10 cellular contexts compared by ENCODE assay signal in genomic region chr17:6753565-6753964, GRCh38. TPM values are rescaled to one million over a fixed set of nuclear protein-coding genes. Genes with fewer than 3 reads are reported as not detected.
DNase-seq lines count a peak whose midpoint lies in the region; ATAC-seq and TF ChIP-seq lines count a peak whose summit lies in the region.
"Had no signal": no experiment of that assay in that cellular context is flagged by ENCODE, and none has a peak within 500 bp of the region (broad histone marks: within the 10 kb centered on the region; RNA-seq: fewer than 3 reads in every experiment).

No MANE protein-coding gene starts in this region.

- H3K27me3 Mint-ChIP-seq in chondrocyte (ENCODE audit: low read depth) (no peaks in the 10 kb centered on the region), naive B cell (no peaks in the 10 kb centered on the region)

- H3K36me3 Mint-ChIP-seq in chondrocyte (ENCODE audit: low read depth) (no peaks in the 10 kb centered on the region), naive B cell (peaks cover 0 to 16% of the 10 kb centered on the region in 2 donors)

- ATAC-seq in naive B cell (ENCODE audit: low read depth in 2 of 2) = no peak
- no peak for ATAC-seq in GM18517 (IDR thresholded peaks at IDR 0.05; ENCODE audit: unreplicated experiment)
- no peak for ATAC-seq in activated CD4-positive, CD25-positive, alpha-beta regulatory T cell treated with anti-CD3 and anti-CD28 coated beads, Interleukin-2, amount 50 U/mL, for 24 hours

- no peak for DNase-seq in right atrium auricular region (ENCODE audit: low spot score)
- no peak for DNase-seq in cardiac septum (ENCODE audit: low spot score)
- DNase-seq in chondrocyte (ENCODE audit: low spot score) = no peak
- no peak for DNase-seq in naive B cell
- DNase-seq in vagina (ENCODE audit: extremely low spot score in 2 of 2) = no peak
- no peak for DNase-seq in NCI-H2171 treated with DMSO at 0.1 percent for 48 hours (lab: John Stamatoyannopoulos, UW)
- DNase-seq: NCI-H446 had no signal

- no peak overlapping the region for H3K4me3 Mint-ChIP-seq in chondrocyte (ENCODE audit: unreplicated experiment)
- H3K4me3 Mint-ChIP-seq in naive B cell = peak overlapping the region in 5 of 8 donors; percentile 26 to 65 (median 47)

- peak overlapping the region; percentile 80 to 87 for H3K27ac ChIP-seq in right atrium auricular region
- peak overlapping the region; percentile 74 for H3K27ac ChIP-seq in vagina

- H3K27ac Mint-ChIP-seq in chondrocyte (ENCODE audit: unreplicated experiment) = peak overlapping the region; percentile 100
- peak overlapping the region in 3 of 6 donors; percentile 12 to 85 (median 33) for H3K27ac Mint-ChIP-seq in naive B cell

- peaks cover 0 to 52% of the 10 kb centered on the region in 2 donors for H3K4me1 ChIP-seq in right atrium auricular region
- peaks cover 54% of the 10 kb centered on the region for H3K4me1 ChIP-seq in vagina

- TF ChIP-seq CTCF in right atrium auricular region (IDR thresholded peaks at IDR 0.05) = no peak
- TF ChIP-seq CTCF in chondrocyte (IDR thresholded peaks at IDR 0.05) = no peak
- TF ChIP-seq CTCF in vagina (IDR thresholded peaks at IDR 0.05) = no peak

- intact Hi-C loops in cardiac septum (cut with DNase I) = loop anchor here (5.0 kb wide), 1 partner anchor 269 kb away; the partner anchor contains the start of gene BCL6B
- intact Hi-C loops in vagina (cut with DNase I) = no loop called here

- H3K9me3 ChIP-seq in right atrium auricular region (no peaks in the 10 kb centered on the region), vagina (no peaks in the 10 kb centered on the region)

- H3K4me1 Mint-ChIP-seq in chondrocyte (ENCODE audit: low read depth) (peaks cover 29% of the 10 kb centered on the region), naive B cell (peaks cover 35 to 55% (median 43%) of the 10 kb centered on the region in 3 donors)

- H3K36me3 ChIP-seq in right atrium auricular region (no peaks in the 10 kb centered on the region), vagina (no peaks in the 10 kb centered on the region)

- no peaks in the 10 kb centered on the region for H3K9me3 Mint-ChIP-seq in chondrocyte (ENCODE audit: low read depth)
- no peaks in the 10 kb centered on the region for H3K9me3 Mint-ChIP-seq in naive B cell

- H3K27me3 ChIP-seq in right atrium auricular region (no peaks in the 10 kb centered on the region), vagina (no peaks in the 10 kb centered on the region)

- no peak for TF ChIP-seq POLR2A in vagina (IDR thresholded peaks at IDR 0.05)

- no peak overlapping the region for H3K4me3 ChIP-seq in right atrium auricular region
- no peak overlapping the region for H3K4me3 ChIP-seq in vagina

RNA-seq across cellular contexts. Expression of gene XAF1, which starts 2.3 kb away (rescaled TPM):
- total RNA-seq in right atrium auricular region (10 to 100 TPM in 1 of 2 donors, 1 to 10 TPM in 1; 9.4 to 12.8 TPM), cardiac septum (31.7 TPM), chondrocyte (0.36 to 0.40 TPM in 2 of 3 replicates, not detected in the other), vagina (43.0 TPM)
- polyA plus RNA-seq in naive B cell (ENCODE audit: low read depth in 6 of 6) = 10 to 100 TPM; 18.6 to 75.1 (median 22.9) TPM

RNA-seq across cellular contexts. Expression of gene FBXO39, which starts 22.4 kb away (rescaled TPM):
- not detected for total RNA-seq in right atrium auricular region
- not detected for total RNA-seq in cardiac septum
- total RNA-seq in chondrocyte = not detected in 3 replicates
- polyA plus RNA-seq in naive B cell (ENCODE audit: low read depth in 6 of 6) = not detected
- total RNA-seq in vagina = not detected
- total RNA-seq: myocyte had no signal

RNA-seq across cellular contexts. Expression of gene SLC13A5, which starts 40.4 kb away (rescaled TPM):
- total RNA-seq in right atrium auricular region (not detected), cardiac septum (0.11 TPM), chondrocyte (1.1 to 1.5 TPM in 2 of 3 replicates, not detected in the other), vagina (1.7 TPM)
- polyA plus RNA-seq in naive B cell (ENCODE audit: low read depth in 6 of 6) = under 1 TPM in 1 of 6 donors, not detected in 5; 0.37 TPM
- total RNA-seq: myocyte had no signal
